In genomic region chr3:23859012-23859743, GRCh38 we compare ENCODE assay signal across 10 cellular contexts. TPM values are rescaled to one million over a fixed set of nuclear protein-coding genes. Genes with fewer than 3 reads are reported as not detected.
A peak's percentile ranks its signal among the peaks of the same experiment; 100 is the strongest.
DNase-seq lines count a peak whose midpoint lies in the region; ATAC-seq and TF ChIP-seq lines count a peak whose summit lies in the region.
"Had no signal": no experiment of that assay in that cellular context is flagged by ENCODE, and none has a peak within 500 bp of the region (broad histone marks: within the 10 kb centered on the region; RNA-seq: fewer than 3 reads in every experiment).

No MANE protein-coding gene starts in this region.

- no peak overlapping the region for H3K27ac ChIP-seq in upper lobe of right lung

- peak overlapping the region; percentile 19 for H3K4me3 Mint-ChIP-seq in activated naive CD4-positive, alpha-beta T cell treated with anti-CD3 and anti-CD28 coated beads, Interleukin-2, amount 50 U/mL, for 24 hours

- no peak overlapping the region for H3K27ac Mint-ChIP-seq in activated naive CD4-positive, alpha-beta T cell treated with anti-CD3 and anti-CD28 coated beads, Interleukin-2, amount 50 U/mL, for 24 hours

- no peak for DNase-seq in activated naive CD4-positive, alpha-beta T cell treated with Interleukin-2 at 50 U/mL for 16 hours
- DNase-seq in amniotic epithelial cell (ENCODE audit: low read depth) (peak; percentile 49), kidney tubule cell (ENCODE audit: low spot score) (peak; percentile 12), upper lobe of right lung (no peak), DMS79 treated with DMSO at 0.1 percent for 48 hours (lab: John Stamatoyannopoulos, UW) (no peak)
- DNase-seq: activated CD4-positive, alpha-beta T cell treated with anti-CD3 and anti-CD28 coated beads, Interleukin-2, amount 50 U/mL, for 48 hours; NK-92 treated with Interleukin-12 subunit alpha and Interleukin-12 subunit beta, amount 100 ng/mL, for 24 hours had no signal

- intact Hi-C loops in upper lobe of right lung (cut with DNase I): no loop called here

- peaks cover 9% of the 10 kb centered on the region for H3K36me3 Mint-ChIP-seq in activated naive CD4-positive, alpha-beta T cell treated with anti-CD3 and anti-CD28 coated beads, Interleukin-2, amount 50 U/mL, for 24 hours

- no peaks in the 10 kb centered on the region for H3K36me3 ChIP-seq in upper lobe of right lung

- no peak overlapping the region for H3K4me3 ChIP-seq in upper lobe of right lung

- peaks cover 75% of the 10 kb centered on the region for H3K4me1 Mint-ChIP-seq in activated naive CD4-positive, alpha-beta T cell treated with anti-CD3 and anti-CD28 coated beads, Interleukin-2, amount 50 U/mL, for 24 hours

- H3K27me3 ChIP-seq in upper lobe of right lung: no peaks in the 10 kb centered on the region

- peak; percentile 91 for ATAC-seq in upper lobe of right lung
- ATAC-seq in GM18873 (IDR thresholded peaks at IDR 0.05; ENCODE audit: low FRiP score, unreplicated experiment): no peak
- ATAC-seq in HG02571 (IDR thresholded peaks at IDR 0.05; ENCODE audit: unreplicated experiment): no peak

- H3K4me1 ChIP-seq in upper lobe of right lung: peaks cover 48% of the 10 kb centered on the region

- TF ChIP-seq CTCF in upper lobe of right lung (IDR thresholded peaks at IDR 0.05): no peak

- no peaks in the 10 kb centered on the region for H3K9me3 ChIP-seq in upper lobe of right lung

- no peaks in the 10 kb centered on the region for H3K9me3 Mint-ChIP-seq in activated naive CD4-positive, alpha-beta T cell treated with anti-CD3 and anti-CD28 coated beads, Interleukin-2, amount 50 U/mL, for 24 hours

- H3K27me3 Mint-ChIP-seq in activated naive CD4-positive, alpha-beta T cell treated with anti-CD3 and anti-CD28 coated beads, Interleukin-2, amount 50 U/mL, for 24 hours: no peaks in the 10 kb centered on the region

RNA-seq across cellular contexts. Expression of gene UBE2E1, which starts 53.4 kb away (rescaled TPM):
- total RNA-seq in upper lobe of right lung: 89.8 TPM

RNA-seq across cellular contexts. Expression of gene NKIRAS1, which starts 57.6 kb away (rescaled TPM):
- 8.4 TPM for total RNA-seq in upper lobe of right lung

RNA-seq across cellular contexts. Expression of gene RPL15, which starts 57.8 kb away (rescaled TPM):
- total RNA-seq in upper lobe of right lung: 1,404 TPM

Comparison
In these comparisons a context has a peak if more than half of its experiments do, and no peak if none do; other contexts are left out.
1. DNase-seq: peak in amniotic epithelial cell (single experiment) and kidney tubule cell (single experiment); none in activated naive CD4-positive, alpha-beta T cell treated with Interleukin-2 at 50 U/mL for 16 hours (single experiment), upper lobe of right lung (single experiment) and DMS79 treated with DMSO at 0.1 percent for 48 hours (single experiment).